ENCODE assay signal across 32 cellular contexts in the genomic region with DNA sequence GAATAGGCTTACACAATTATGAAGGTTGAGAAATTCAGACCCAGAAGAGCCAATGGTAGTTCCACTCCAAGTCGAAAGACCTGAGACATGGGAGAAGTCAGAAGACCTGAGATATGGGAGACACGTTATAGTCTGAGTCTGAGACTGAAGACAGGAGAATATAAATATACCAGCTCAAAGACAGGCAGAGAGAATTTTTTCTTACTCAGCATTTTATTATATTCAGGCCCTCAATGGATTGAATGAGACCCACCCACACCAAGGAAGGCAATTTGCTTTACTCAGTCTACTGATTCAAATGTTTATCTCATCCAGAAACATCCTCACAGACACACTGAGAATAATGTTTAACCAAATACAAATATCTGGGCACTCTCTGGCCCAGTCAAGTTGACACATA.
"Had no signal": no experiment of that assay in that cellular context is flagged by ENCODE, and none has a peak within 500 bp of the region (broad histone marks: within the 10 kb centered on the region; RNA-seq: fewer than 3 reads in every experiment).

No MANE protein-coding gene starts in this region.

- H3K79me2 ChIP-seq: parathyroid adenoma had no signal

- ATAC-seq: naive thymus-derived CD8-positive, alpha-beta T cell; natural killer cell treated with Interleukin-12 subunit alpha and Interleukin-12 subunit beta and Interleukin-15 and Interleukin-18, amount 100 ng/mL, for 72 hours; psoas muscle; right cardiac atrium; sciatic nerve; stimulated activated memory B cell treated with anti-CD40 and anti-IgM and Interleukin-4, amounts not matched to agents 10 μg/mL and 1 μg/mL and 100 μg/mL, for 72 hours; stimulated activated naive CD8-positive, alpha-beta T cell treated with anti-CD3 and anti-CD28 coated beads, Interleukin-15, amount 100 ng/mL, for 72 hours; stimulated activated naive CD8-positive, alpha-beta T cell treated with anti-CD3 and anti-CD28 coated beads, Interleukin-15, Interleukin-2, amounts not matched to agents 100 U/mL and 50 U/mL, for 24 hours had no signal

- H3K27me3 ChIP-seq: neutrophil, ovary, spleen, thyroid gland, tibial nerve, upper lobe of left lung, vagina had no signal

- H3K36me3 ChIP-seq: neutrophil, ovary, spleen, thoracic aorta, thyroid gland, tibial nerve, upper lobe of left lung, vagina had no signal

- H3K9me3 ChIP-seq: neutrophil, thyroid gland, vagina had no signal

- H3K4me1 ChIP-seq: parathyroid adenoma, psoas muscle, spleen, thyroid gland, tibial nerve, upper lobe of left lung, vagina had no signal

- DNase-seq: naive B cell; naive thymus-derived CD8-positive, alpha-beta T cell; nephron progenitor cell; nucleus accumbens; ovary; posterior cingulate gyrus; psoas muscle; right cardiac atrium; spleen; stimulated activated CD4-positive, alpha-beta T cell treated with anti-CD3 and anti-CD28 coated beads, Interleukin-12 subunit alpha, Interleukin-12 subunit beta, amount 100 ng/mL, for 4 hours; stimulated activated CD4-positive, alpha-beta T cell treated with anti-CD3 and anti-CD28 coated beads, Interleukin-1b, Interleukin-23, amount 100 ng/mL, for 48 hours; stimulated activated CD4-positive, alpha-beta T cell treated with anti-CD3 and anti-CD28 coated beads, Interleukin-4, amount 100 ng/mL, for 1 hour; stimulated activated CD4-positive, alpha-beta T cell treated with anti-CD3 and anti-CD28 coated beads, Interleukin-4, amount 100 ng/mL, for 4 hours; stimulated activated CD8-positive, alpha-beta memory T cell treated with anti-CD3 and anti-CD28 coated beads, Interleukin-4, amount 100 ng/mL, for 48 hours; stimulated activated naive CD4-positive, alpha-beta T cell; stimulated activated naive CD8-positive, alpha-beta T cell treated with anti-CD3 and anti-CD28 coated beads, Interleukin-15, amount 100 ng/mL, for 72 hours; stimulated activated naive CD8-positive, alpha-beta T cell treated with anti-CD3 and anti-CD28 coated beads, Interleukin-15, Interleukin-2, amounts not matched to agents 100 U/mL and 50 U/mL, for 24 hours; substantia nigra; thyroid gland; trophoblast cell; upper lobe of left lung had no signal

- H3K27ac ChIP-seq: neutrophil, ovary, parathyroid adenoma, psoas muscle, skin epidermis, spleen, thoracic aorta, thyroid gland, tibial nerve, upper lobe of left lung, vagina had no signal

- H3K4me2 ChIP-seq: smooth muscle cell had no signal

- FAIRE-seq: urothelium cell line had no signal

- H2AFZ ChIP-seq: parathyroid adenoma had no signal

- H3K4me3 ChIP-seq: ovary, psoas muscle, skin epidermis, smooth muscle cell, spleen, thoracic aorta, thyroid gland, tibial nerve, upper lobe of left lung, vagina had no signal

- H3K9ac ChIP-seq: parathyroid adenoma had no signal
